12 cellular contexts compared by ENCODE assay signal in genomic region chr3:101836160-101836559, GRCh38.
"Had no signal": no experiment of that assay in that cellular context is flagged by ENCODE, and none has a peak within 500 bp of the region (broad histone marks: within the 10 kb centered on the region; RNA-seq: fewer than 3 reads in every experiment).

No MANE protein-coding gene starts in this region.

- H3K36me3 ChIP-seq: brain microvascular endothelial cell, thoracic aorta had no signal

- DNase-seq: activated CD4-positive, alpha-beta T cell treated with anti-CD3 and anti-CD28 coated beads, Interleukin-2, amount 10 ng/mL, durations not matched to agents 7 days and 5 days; activated CD4-positive, CD25-positive, alpha-beta regulatory T cell; activated naive CD4-positive, alpha-beta T cell; activated naive CD8-positive, alpha-beta T cell treated with anti-CD3 and anti-CD28 coated beads, Interleukin-2, amount 10 ng/mL, durations not matched to agents 7 days and 5 days; brain microvascular endothelial cell; effector memory CD4-positive, alpha-beta T cell; head of caudate nucleus; immature natural killer cell; spleen had no signal

- H3K27ac Mint-ChIP-seq: activated CD4-positive, alpha-beta T cell treated with anti-CD3 and anti-CD28 coated beads, Interleukin-2, amount 10 ng/mL, durations not matched to agents 7 days and 5 days; activated naive CD8-positive, alpha-beta T cell treated with anti-CD3 and anti-CD28 coated beads, Interleukin-2, amount 10 ng/mL, durations not matched to agents 7 days and 5 days; immature natural killer cell had no signal

- H3K9me3 Mint-ChIP-seq: activated CD4-positive, alpha-beta T cell treated with anti-CD3 and anti-CD28 coated beads, Interleukin-2, amount 10 ng/mL, durations not matched to agents 7 days and 5 days; activated naive CD8-positive, alpha-beta T cell treated with anti-CD3 and anti-CD28 coated beads, Interleukin-2, amount 10 ng/mL, durations not matched to agents 7 days and 5 days; immature natural killer cell had no signal

- H3K27ac ChIP-seq: brain microvascular endothelial cell, foreskin keratinocyte, thoracic aorta had no signal

- ATAC-seq: foreskin keratinocyte, sciatic nerve had no signal

- H3K9me3 ChIP-seq: spleen, thoracic aorta had no signal

- H3K4me3 ChIP-seq: thoracic aorta had no signal

- H3K4me1 ChIP-seq: foreskin keratinocyte had no signal

- H3K27me3 ChIP-seq: brain microvascular endothelial cell, foreskin keratinocyte, spleen had no signal

- H3K4me3 Mint-ChIP-seq: activated CD4-positive, alpha-beta T cell treated with anti-CD3 and anti-CD28 coated beads, Interleukin-2, amount 10 ng/mL, durations not matched to agents 7 days and 5 days; activated naive CD8-positive, alpha-beta T cell treated with anti-CD3 and anti-CD28 coated beads, Interleukin-2, amount 10 ng/mL, durations not matched to agents 7 days and 5 days; immature natural killer cell had no signal

- H3K27me3 Mint-ChIP-seq: activated CD4-positive, alpha-beta T cell treated with anti-CD3 and anti-CD28 coated beads, Interleukin-2, amount 10 ng/mL, durations not matched to agents 7 days and 5 days; activated naive CD8-positive, alpha-beta T cell treated with anti-CD3 and anti-CD28 coated beads, Interleukin-2, amount 10 ng/mL, durations not matched to agents 7 days and 5 days had no signal
